14 cellular contexts compared by ENCODE assay signal in genomic region chr3:42019144-42019952, GRCh38. TPM values are rescaled to one million over a fixed set of nuclear protein-coding genes. Genes with fewer than 3 reads are reported as not detected.
DNase-seq lines count a peak whose midpoint lies in the region; ATAC-seq and TF ChIP-seq lines count a peak whose summit lies in the region.
"Had no signal": no experiment of that assay in that cellular context is flagged by ENCODE, and none has a peak within 500 bp of the region (broad histone marks: within the 10 kb centered on the region; RNA-seq: fewer than 3 reads in every experiment).

No MANE protein-coding gene starts in this region.

- intact Hi-C loops in mammary epithelial cell (cut with micrococcal nuclease) = no loop called here
- intact Hi-C loops in testis (cut with DNase I; ENCODE audit: low total_unique reads) = loop anchor here (10.0 kb wide), 3 partner anchors 45 to 645 kb away; partner anchors contain the start of gene TRAK1

- TF ChIP-seq POLR2A in testis (IDR thresholded peaks at IDR 0.05) = no peak

- H3K4me3 ChIP-seq in mammary epithelial cell (replicated peaks in 1 of 3; ENCODE audit: insufficient read depth in 1 of 3, low read depth in 2 of 3, low read length in 3 of 3) = no peak overlapping the region
- no peak overlapping the region for H3K4me3 ChIP-seq in testis
- H3K4me3 ChIP-seq: thoracic aorta had no signal

- TF ChIP-seq CTCF in mammary epithelial cell (conservative IDR thresholded peaks at IDR 0.05 in 1 of 2, IDR thresholded peaks at IDR 0.05 in 1 of 2; ENCODE audit: extremely low read depth in 1 of 2, insufficient read depth in 1 of 2, low read depth in 1 of 2, low read length in 2 of 2) (no peak), testis (IDR thresholded peaks at IDR 0.05) (no peak), progenitor cell of endocrine pancreas (IDR thresholded peaks at IDR 0.05; ENCODE audit: unreplicated experiment) (no peak)

- CTCF ChIA-PET in mammary epithelial cell (lab: Charles Lee; ENCODE audit: low non-redundant PET) = interaction anchor here (0.6 kb wide), 1 partner anchor 165 kb away, joined by 3 read pairs; no protein-coding TSS in a partner anchor
- CTCF ChIA-PET in activated CD8-positive, alpha-beta memory T cell treated with anti-CD3 and anti-CD28 coated beads, Interleukin-2, amount 10 ng/mL, durations not matched to agents 7 days and 5 days (lab: Charles Lee) = interaction anchor here (1.0 kb wide), 1 partner anchor 57 kb away, joined by 3 read pairs; no protein-coding TSS in a partner anchor

- H3K9me3 Mint-ChIP-seq in memory B cell = no peaks in the 10 kb centered on the region
- H3K9me3 Mint-ChIP-seq in activated CD8-positive, alpha-beta memory T cell treated with anti-CD3 and anti-CD28 coated beads, Interleukin-2, amount 10 ng/mL, durations not matched to agents 7 days and 5 days (ENCODE audit: low read depth) = no peaks in the 10 kb centered on the region
- H3K9me3 Mint-ChIP-seq in progenitor cell of endocrine pancreas (ENCODE audit: low read depth) = no peaks in the 10 kb centered on the region

- no peaks in the 10 kb centered on the region for H4K20me1 ChIP-seq in mammary epithelial cell (ENCODE audit: insufficient read depth, low read length)

- in situ Hi-C loops in mammary epithelial cell (cut with MboI; ENCODE audit: low sequenced_read_pairs in 2 of 2) = loop anchor here in 1 of 2 donors (10.0 kb wide), 1 partner anchor 75 kb away; the partner anchor contains the start of gene TRAK1

- H3K79me2 ChIP-seq in mammary epithelial cell (ENCODE audit: insufficient read depth, low read length) = peaks cover 91% of the 10 kb centered on the region

- DNase-seq in NCI-H2029 (lab: John Stamatoyannopoulos, UW) = peak; percentile 46
- DNase-seq in NCI-H2029 treated with DMSO at 0.1 percent for 48 hours (lab: John Stamatoyannopoulos, UW) = no peak
- no peak for DNase-seq in mammary epithelial cell
- DNase-seq in memory B cell (ENCODE audit: low spot score in 2 of 2) = no peak
- DNase-seq in testis = peak; percentile 52
- no peak for DNase-seq in islet precursor cell
- DNase-seq in activated CD8-positive, alpha-beta memory T cell treated with anti-CD3 and anti-CD28 coated beads, Interleukin-2, amount 10 ng/mL, durations not matched to agents 7 days and 5 days = no peak
- no peak for DNase-seq in progenitor cell of endocrine pancreas (ENCODE audit: low spot score, unreplicated experiment)
- DNase-seq: COR-L47, NCI-H1105, NCI-H510A, SHP77 treated with DMSO at 0.1 percent for 48 hours had no signal

- no TSS peak for BruUV-seq in mammary epithelial cell (replicated peaks; lab: Mats Ljungman, UMichigan)

- H3K4me1 Mint-ChIP-seq in memory B cell (peaks cover 55% of the 10 kb centered on the region), progenitor cell of endocrine pancreas (ENCODE audit: low read depth) (peaks cover 19% of the 10 kb centered on the region)
- peaks cover 51% of the 10 kb centered on the region for H3K4me1 Mint-ChIP-seq in activated CD8-positive, alpha-beta memory T cell treated with anti-CD3 and anti-CD28 coated beads, Interleukin-2, amount 10 ng/mL, durations not matched to agents 7 days and 5 days

- WGBS in mammary epithelial cell (ENCODE audit: low coverage, missing lambda C conversion rate) = 87% methylated on average over 6 of the region's 6 CpGs
- WGBS in testis, 2 donors = 55 to 63% methylated on average over 6 of the region's 6 CpGs

- peak overlapping the region; percentile 1 for H3K27ac ChIP-seq in mammary epithelial cell (ENCODE audit: insufficient read depth, low read depth, low read length)
- no peak overlapping the region for H3K27ac ChIP-seq in testis

- H3K27ac Mint-ChIP-seq in memory B cell (peak overlapping the region; percentile 60), progenitor cell of endocrine pancreas (no peak overlapping the region)
- H3K27ac Mint-ChIP-seq in activated CD8-positive, alpha-beta memory T cell treated with anti-CD3 and anti-CD28 coated beads, Interleukin-2, amount 10 ng/mL, durations not matched to agents 7 days and 5 days = no peak overlapping the region

- H3K36me3 Mint-ChIP-seq in memory B cell (peaks cover 7% of the 10 kb centered on the region), progenitor cell of endocrine pancreas (ENCODE audit: insufficient read depth) (no peaks in the 10 kb centered on the region)
- H3K36me3 Mint-ChIP-seq in activated CD8-positive, alpha-beta memory T cell treated with anti-CD3 and anti-CD28 coated beads, Interleukin-2, amount 10 ng/mL, durations not matched to agents 7 days and 5 days = peaks cover 6% of the 10 kb centered on the region

- H3K4me3 Mint-ChIP-seq in memory B cell (no peak overlapping the region), progenitor cell of endocrine pancreas (ENCODE audit: low read depth) (no peak overlapping the region)
- H3K4me3 Mint-ChIP-seq in activated CD8-positive, alpha-beta memory T cell treated with anti-CD3 and anti-CD28 coated beads, Interleukin-2, amount 10 ng/mL, durations not matched to agents 7 days and 5 days = no peak overlapping the region

- H3K27me3 Mint-ChIP-seq in memory B cell = no peaks in the 10 kb centered on the region
- no peaks in the 10 kb centered on the region for H3K27me3 Mint-ChIP-seq in activated CD8-positive, alpha-beta memory T cell treated with anti-CD3 and anti-CD28 coated beads, Interleukin-2, amount 10 ng/mL, durations not matched to agents 7 days and 5 days
- H3K27me3 Mint-ChIP-seq in progenitor cell of endocrine pancreas = peaks cover 4% of the 10 kb centered on the region

- H3K36me3 ChIP-seq in mammary epithelial cell (ENCODE audit: insufficient read depth, low read length) = no peaks in the 10 kb centered on the region
- H3K36me3 ChIP-seq in testis (ENCODE audit: low read depth, missing control alignments) = no peaks in the 10 kb centered on the region
- H3K36me3 ChIP-seq: thoracic aorta had no signal

- H3K27me3 ChIP-seq in mammary epithelial cell (ENCODE audit: insufficient read depth, low read length) (no peaks in the 10 kb centered on the region), testis (no peaks in the 10 kb centered on the region)

- peak overlapping the region; percentile 15 for H3K4me2 ChIP-seq in mammary epithelial cell (ENCODE audit: insufficient read depth, low read depth, low read length)

- no peak overlapping the region for H2AFZ ChIP-seq in mammary epithelial cell (ENCODE audit: low read depth, low read length)

- no peaks in the 10 kb centered on the region for H3K9me3 ChIP-seq in mammary epithelial cell (replicated peaks; ENCODE audit: insufficient read depth, low read length)
- H3K9me3 ChIP-seq in testis = no peaks in the 10 kb centered on the region
- H3K9me3 ChIP-seq: thoracic aorta had no signal

- no peak overlapping the region for H3K9ac ChIP-seq in mammary epithelial cell (ENCODE audit: insufficient read depth, low read length)

- no peak for ATAC-seq in memory B cell (ENCODE audit: low read depth)
- ATAC-seq in activated CD8-positive, alpha-beta memory T cell treated with anti-CD3 and anti-CD28 coated beads, Interleukin-2, amount 10 ng/mL, durations not matched to agents 7 days and 5 days = no peak
- ATAC-seq: sciatic nerve had no signal

- H3K4me1 ChIP-seq in mammary epithelial cell (ENCODE audit: insufficient read depth, low read length) (peaks cover 41% of the 10 kb centered on the region), testis (peaks cover 37% of the 10 kb centered on the region)

- dilution Hi-C loops in mammary epithelial cell (cut with HindIII; ENCODE audit: low sequenced_read_pairs) = no loop called here

RNA-seq across cellular contexts. Expression of gene ULK4, which starts 57.4 kb away (rescaled TPM):
- 1 to 10 TPM; 5.3 to 9.2 TPM for total RNA-seq in mammary epithelial cell
- polyA plus RNA-seq in mammary epithelial cell = 2.1 TPM
- 0.67 TPM for polyA minus RNA-seq in mammary epithelial cell
- total RNA-seq in testis = 10 to 100 TPM; 47.4 to 91.6 TPM
- polyA plus RNA-seq in testis (ENCODE audit: insufficient read depth, low read depth, low replicate concordance) = 45.7 TPM
- total RNA-seq in activated CD8-positive, alpha-beta memory T cell treated with anti-CD3 and anti-CD28 coated beads, Interleukin-2, amount 10 ng/mL, durations not matched to agents 7 days and 5 days = 10 to 100 TPM in 1 of 2 experiments, 1 to 10 TPM in 1; 9.5 to 13.3 TPM
- 14.2 and 22.0 TPM in 2 replicates for total RNA-seq in progenitor cell of endocrine pancreas

Comparison
In these comparisons a context has a peak if more than half of its experiments do, and no peak if none do; other contexts are left out.
1. DNase-seq: peak in NCI-H2029 (single experiment) and testis (single experiment); none in NCI-H2029 treated with DMSO at 0.1 percent for 48 hours (single experiment), mammary epithelial cell (single experiment), memory B cell (0 of 2), islet precursor cell (single experiment), activated CD8-positive, alpha-beta memory T cell treated with anti-CD3 and anti-CD28 coated beads, Interleukin-2, amount 10 ng/mL, durations not matched to agents 7 days and 5 days (single experiment) and progenitor cell of endocrine pancreas (single experiment).